ENCODE assay signal across 6 cellular contexts in genomic region chr11:65096926-65097325, GRCh38. TPM values are rescaled to one million over a fixed set of nuclear protein-coding genes. Genes with fewer than 3 reads are reported as not detected.
DNase-seq lines count a peak whose midpoint lies in the region; ATAC-seq and TF ChIP-seq lines count a peak whose summit lies in the region.

No MANE protein-coding gene starts in this region.

- CTCF ChIA-PET in naive thymus-derived CD4-positive, alpha-beta T cell (lab: Charles Lee), result no interaction called here

- H3K27me3 Mint-ChIP-seq in naive thymus-derived CD4-positive, alpha-beta T cell, result no peaks in the 10 kb centered on the region

- no peak for ATAC-seq in naive thymus-derived CD4-positive, alpha-beta T cell
- ATAC-seq in HG03460 (IDR thresholded peaks at IDR 0.05; ENCODE audit: unreplicated experiment), result no peak
- no peak for ATAC-seq in GM19463 (IDR thresholded peaks at IDR 0.05; ENCODE audit: unreplicated experiment)

- in situ Hi-C loops in astrocyte of the cerebellum (cut with HindIII; ENCODE audit: low sequenced_read_pairs), result no loop called here

- H3K4me1 ChIP-seq in naive thymus-derived CD4-positive, alpha-beta T cell (ENCODE audit: control insufficient read depth in 2 of 2, insufficient read depth in 2 of 2, low read length in 2 of 2), result peaks cover 9 to 15% of the 10 kb centered on the region in 2 donors

- peak overlapping the region; percentile 88 for H3K27ac ChIP-seq in naive thymus-derived CD4-positive, alpha-beta T cell (ENCODE audit: low read depth, low read length)

- no peaks in the 10 kb centered on the region for H3K9me3 Mint-ChIP-seq in naive thymus-derived CD4-positive, alpha-beta T cell

- peaks cover 0 to 8% (median 0%) of the 10 kb centered on the region in 5 donors for H3K36me3 Mint-ChIP-seq in naive thymus-derived CD4-positive, alpha-beta T cell

- peaks cover 8 to 28% (median 21%) of the 10 kb centered on the region in 7 donors for H3K4me1 Mint-ChIP-seq in naive thymus-derived CD4-positive, alpha-beta T cell

- H3K27me3 ChIP-seq in naive thymus-derived CD4-positive, alpha-beta T cell (ENCODE audit: control insufficient read depth in 2 of 2, insufficient read depth in 2 of 2, low read length in 2 of 2), result no peaks in the 10 kb centered on the region

- H3K27ac Mint-ChIP-seq in naive thymus-derived CD4-positive, alpha-beta T cell, result peak overlapping the region; percentile 89 to 98 (median 97)

- intact Hi-C loops in naive thymus-derived CD4-positive, alpha-beta T cell (cut with micrococcal nuclease), result loop anchor here (1.0 to 5.0 kb wide), 13 partner anchors 13 to 240 kb away; partner anchors contain the start of genes ATG2A (in 2 of the 2), CDCA5 (in 2 of the 2), SNX15 (in 2 of the 2) and ZFPL1 (in 2 of the 2)

- TF ChIP-seq CTCF in GM12864 (IDR thresholded peaks at IDR 0.05; ENCODE audit: low read depth, low read length, missing control alignments) (no peak), astrocyte of the cerebellum (IDR thresholded peaks at IDR 0.05; ENCODE audit: low read depth, low read length, missing control alignments) (no peak)

- peak overlapping the region; percentile 42 to 97 (median 94) for H3K4me3 Mint-ChIP-seq in naive thymus-derived CD4-positive, alpha-beta T cell

- peaks cover 0 to 10% (median 5%) of the 10 kb centered on the region in 3 experiments for H3K36me3 ChIP-seq in naive thymus-derived CD4-positive, alpha-beta T cell (ENCODE audit: control insufficient read depth in 2 of 3, insufficient read depth in 3 of 3, low read length in 3 of 3)

- no peaks in the 10 kb centered on the region for H3K9me3 ChIP-seq in naive thymus-derived CD4-positive, alpha-beta T cell (ENCODE audit: control insufficient read depth in 2 of 3, low read length in 3 of 3)

- H3K4me3 ChIP-seq in GM12864 (ENCODE audit: low read depth, low read length) (peak overlapping the region; percentile 73), astrocyte of the cerebellum (ENCODE audit: low read depth, low read length) (peak overlapping the region; percentile 71)
- peak overlapping the region; percentile 92 for H3K4me3 ChIP-seq in naive thymus-derived CD4-positive, alpha-beta T cell (ENCODE audit: low read length)

- POLR2A ChIA-PET in naive thymus-derived CD4-positive, alpha-beta T cell (lab: Charles Lee), result interaction anchor here (0.6 to 7.3 kb wide), 13 partner anchors 12 to 571 kb away, joined by 3 to 75 read pairs (median 4); partner anchors contain the start of genes FAU, MRPL49, SYVN1 and TM7SF2

- no peak for DNase-seq in GM12864 (ENCODE audit: low read depth)
- no peak for DNase-seq in astrocyte of the cerebellum (ENCODE audit: low read depth)
- DNase-seq in naive thymus-derived CD4-positive, alpha-beta T cell, result no peak
- no peak for DNase-seq in epidermal melanocyte (ENCODE audit: insufficient read length, low spot score)

RNA-seq across cellular contexts. Expression of gene VPS51, which starts 0.9 kb away (rescaled TPM):
- 100 to 1,000 TPM; 159 to 269 (median 256) TPM for total RNA-seq in naive thymus-derived CD4-positive, alpha-beta T cell
- polyA plus RNA-seq in naive thymus-derived CD4-positive, alpha-beta T cell, result 100 to 1,000 TPM; 106 to 130 TPM

RNA-seq across cellular contexts. Expression of gene ZFPL1, which starts 12.9 kb away (rescaled TPM):
- 10 to 100 TPM; 29.9 to 53.0 (median 49.3) TPM for total RNA-seq in naive thymus-derived CD4-positive, alpha-beta T cell
- 10 to 100 TPM; 24.2 to 30.9 TPM for polyA plus RNA-seq in naive thymus-derived CD4-positive, alpha-beta T cell

RNA-seq across cellular contexts. Expression of gene CDCA5, which starts 13.1 kb away (rescaled TPM):
- 10 to 100 TPM in 1 of 5 experiments, 1 to 10 TPM in 1, under 1 TPM in 3; 0.56 to 68.1 (median 0.81) TPM for total RNA-seq in naive thymus-derived CD4-positive, alpha-beta T cell
- under 1 TPM; 0.31 to 0.47 TPM for polyA plus RNA-seq in naive thymus-derived CD4-positive, alpha-beta T cell

RNA-seq across cellular contexts. Expression of gene TM7SF2, which starts 14.7 kb away (rescaled TPM):
- total RNA-seq in naive thymus-derived CD4-positive, alpha-beta T cell, result 10 to 100 TPM; 21.6 to 37.8 (median 30.8) TPM
- polyA plus RNA-seq in naive thymus-derived CD4-positive, alpha-beta T cell, result 10 to 100 TPM; 15.0 to 21.1 TPM

RNA-seq across cellular contexts. Expression of gene ZNHIT2, which starts 20.6 kb away (rescaled TPM):
- 10 to 100 TPM in 4 of 5 experiments, 1 to 10 TPM in 1; 9.9 to 18.2 (median 11.3) TPM for total RNA-seq in naive thymus-derived CD4-positive, alpha-beta T cell
- 10 to 100 TPM; 29.9 to 35.6 TPM for polyA plus RNA-seq in naive thymus-derived CD4-positive, alpha-beta T cell
